ENCODE assay signal across 8 cellular contexts in the genomic region with DNA sequence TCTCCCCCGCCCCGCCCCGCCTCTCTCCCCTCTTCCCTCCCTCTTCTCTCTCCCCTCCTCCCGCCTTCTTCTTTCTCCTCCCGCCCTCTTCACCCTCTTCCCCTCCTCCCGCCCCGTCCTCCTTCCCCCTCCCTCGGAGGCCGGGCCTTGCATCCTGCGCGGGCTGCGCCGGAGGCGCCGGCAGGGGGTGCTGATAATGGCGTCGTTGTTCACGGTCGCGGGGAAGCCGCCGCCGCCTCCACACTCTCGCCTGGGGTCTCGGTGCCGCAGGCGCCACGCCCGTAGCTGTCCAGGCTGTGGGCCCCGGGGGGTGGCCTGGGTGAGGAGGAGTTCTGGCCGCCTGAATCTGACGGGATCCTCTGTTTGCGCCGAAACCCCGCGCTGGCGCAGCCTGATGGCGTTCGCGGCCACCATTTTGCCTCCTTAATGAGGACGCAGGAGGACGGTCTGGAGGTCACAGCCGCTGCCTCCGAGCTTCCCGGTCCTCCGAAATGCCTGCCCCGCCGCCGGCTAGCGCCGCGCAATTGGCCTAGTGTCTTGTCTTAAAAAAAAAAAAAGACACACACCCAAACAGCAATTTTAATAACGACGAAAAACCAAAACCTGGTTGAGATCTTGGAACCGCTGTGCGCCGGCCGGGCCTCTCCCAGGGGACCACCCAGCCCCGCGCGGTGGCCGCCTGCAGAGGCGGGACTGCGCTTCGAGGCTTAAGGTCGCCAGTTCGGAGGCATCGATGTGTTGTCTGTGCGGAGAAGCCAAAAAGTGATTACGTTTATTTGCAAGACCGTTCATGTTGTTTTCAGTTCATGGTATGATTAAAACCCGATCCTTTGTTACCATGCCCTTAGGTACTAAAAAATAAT.
DNase-seq lines count a peak whose midpoint lies in the region; ATAC-seq, FAIRE-seq and TF ChIP-seq lines count a peak whose summit lies in the region.

No MANE protein-coding gene starts in this region.

- DNase-seq in GM12891 (ENCODE audit: insufficient read length, low spot score) (peak; percentile 47), NCI-H1417 treated with DMSO at 0.1 percent for 48 hours (lab: John Stamatoyannopoulos, UW) (peak; percentile 84), SW 1271 (lab: John Stamatoyannopoulos, UW) (peak; percentile 97 to 99), adipocyte (ENCODE audit: low read depth) (peak; percentile 98), heart left ventricle (peak; percentile 93 to 97 (median 95)), posterior cingulate gyrus (peak; percentile 88 to 99 (median 92)), upper lobe of left lung (peak; percentile 94 to 97)

- H3K4me3 ChIP-seq in adipocyte (ENCODE audit: low read length) (peak overlapping the region; percentile 82), heart left ventricle (peak overlapping the region; percentile 68 to 95 (median 76)), upper lobe of left lung (peak overlapping the region; percentile 29 to 83 (median 70))

- TF ChIP-seq CTCF in heart left ventricle (IDR thresholded peaks at IDR 0.05) = peak; percentile 43 to 83 (median 58)
- peak; percentile 39 to 91 (median 86) for TF ChIP-seq CTCF in upper lobe of left lung (IDR thresholded peaks at IDR 0.05)

- FAIRE-seq in GM12891 (lab: Jason Lieb, UNC) = peak; percentile 91

- H3K9me3 ChIP-seq in adipocyte (ENCODE audit: control insufficient read depth, low read length) = no peaks in the 10 kb centered on the region
- H3K9me3 ChIP-seq in heart left ventricle = no peaks in the 10 kb centered on the region
- H3K9me3 ChIP-seq in upper lobe of left lung = no peaks in the 10 kb centered on the region

- peak in 1 of 4 donors; percentile 28 for TF ChIP-seq EP300 in upper lobe of left lung (IDR thresholded peaks at IDR 0.05)

- no peaks in the 10 kb centered on the region for H3K27me3 ChIP-seq in adipocyte (replicated peaks; ENCODE audit: control insufficient read depth, insufficient read depth, low read length)
- H3K27me3 ChIP-seq in heart left ventricle = no peaks in the 10 kb centered on the region
- no peaks in the 10 kb centered on the region for H3K27me3 ChIP-seq in upper lobe of left lung

- ATAC-seq in HG02840 (IDR thresholded peaks at IDR 0.05; ENCODE audit: low FRiP score, unreplicated experiment) (peak; percentile 70), heart left ventricle (peak; percentile 80 to 93 (median 90)), upper lobe of left lung (ENCODE audit: low FRiP score in 2 of 2) (peak; percentile 93 to 96)

- H3K36me3 ChIP-seq in adipocyte (ENCODE audit: control insufficient read depth, insufficient read depth, low read length, severe bottlenecking) (no peaks in the 10 kb centered on the region), heart left ventricle (no peaks in the 10 kb centered on the region), upper lobe of left lung (no peaks in the 10 kb centered on the region)

- TF ChIP-seq POLR2A in GM12891 (IDR thresholded peaks at IDR 0.05; ENCODE audit: low read depth, low read length) = peak; percentile 90
- peak in 1 of 2 donors; percentile 58 for TF ChIP-seq POLR2A in heart left ventricle (IDR thresholded peaks at IDR 0.05)
- peak in 2 of 4 donors; percentile 91 to 94 for TF ChIP-seq POLR2A in upper lobe of left lung (IDR thresholded peaks at IDR 0.05)

- H3K4me1 ChIP-seq in adipocyte (ENCODE audit: control insufficient read depth, insufficient read depth, low read length) (peaks cover 23% of the 10 kb centered on the region), heart left ventricle (peaks cover 0 to 24% (median 17%) of the 10 kb centered on the region in 12 donors), upper lobe of left lung (peaks cover 7 to 15% (median 14%) of the 10 kb centered on the region in 4 donors)

- intact Hi-C loops in heart left ventricle (cut with DNase I) = loop anchor here in 9 of 10 donors (1.0 to 10.0 kb wide), 14 partner anchors 71 to 519 kb away; a partner anchor contains a TSS
- intact Hi-C loops in posterior cingulate gyrus (cut with DNase I) = loop anchor here (1.0 to 2.0 kb wide), 3 partner anchors 72 to 136 kb away; a partner anchor contains a TSS

- H3K27ac ChIP-seq in heart left ventricle = peak overlapping the region; percentile 97 to 100 (median 99)
- peak overlapping the region; percentile 99 to 100 (median 100) for H3K27ac ChIP-seq in upper lobe of left lung

- WGBS in heart left ventricle, 4 donors = 0 to 1% (median 1%) methylated on average over 37 to 69 of the region's 72 CpGs
- WGBS in upper lobe of left lung, 2 donors = 0% methylated on average over 52 to 67 of the region's 72 CpGs

- peak overlapping the region; percentile 96 for H3K9ac ChIP-seq in adipocyte (ENCODE audit: low read length)

TF ChIP-seq in GM12891, 5 proteins besides CTCF, POLR2A, EP300 and RAD21:
- peak; percentile 66 for TF ChIP-seq PAX5 (IDR thresholded peaks at IDR 0.05; ENCODE audit: insufficient read depth, low read length, severe bottlenecking)
- no peak for TF ChIP-seq POU2F2 (IDR thresholded peaks at IDR 0.05; ENCODE audit: low read depth, low read length)
- TF ChIP-seq POLR2AphosphoS5 (IDR thresholded peaks at IDR 0.05; ENCODE audit: low read depth, low read length) = peak; percentile 82
- peak; percentile 80 for TF ChIP-seq TAF1 (IDR thresholded peaks at IDR 0.05; ENCODE audit: low read depth, low read length)
- no peak for TF ChIP-seq SPI1 (IDR thresholded peaks at IDR 0.05; ENCODE audit: low read depth, low read length)

Comparison
In these comparisons a context has a peak if more than half of its experiments do, and no peak if none do; other contexts are left out.
1. Peak in every context shown above with its lines: DNase-seq, ATAC-seq, H3K4me3 ChIP-seq and H3K27ac ChIP-seq.
2. DNase-seq: peak in every context shown above with its lines; median percentile 98 in SW 1271; 98 in adipocyte; 96 in upper lobe of left lung; 95 in heart left ventricle; 92 in posterior cingulate gyrus; 84 in NCI-H1417 treated with DMSO at 0.1 percent for 48 hours; 47 in GM12891.